In genomic region chr5:120155873-120156272, GRCh38 we compare ENCODE assay signal across 19 cellular contexts.
DNase-seq lines count a peak whose midpoint lies in the region; ATAC-seq, FAIRE-seq and TF ChIP-seq lines count a peak whose summit lies in the region.
"Had no signal": no experiment of that assay in that cellular context is flagged by ENCODE, and none has a peak within 500 bp of the region (broad histone marks: within the 10 kb centered on the region; RNA-seq: fewer than 3 reads in every experiment).

No MANE protein-coding gene starts in this region.

- FAIRE-seq in H54 (lab: Jason Lieb, UNC) (peak; percentile 30), bronchial epithelial cell (lab: Jason Lieb, UNC) (no peak)
- FAIRE-seq: HTR-8/SVneo had no signal

- H3K36me3 ChIP-seq in bronchial epithelial cell (ENCODE audit: control insufficient read depth, insufficient read depth, low read length) (no peaks in the 10 kb centered on the region), left lung (no peaks in the 10 kb centered on the region)
- H3K36me3 ChIP-seq: BE2C had no signal

- H3K27me3 ChIP-seq in bronchial epithelial cell (ENCODE audit: control insufficient read depth, insufficient read depth, low read length) (no peaks in the 10 kb centered on the region), left lung (no peaks in the 10 kb centered on the region)
- H3K27me3 ChIP-seq: BE2C had no signal

- no peak for TF ChIP-seq POLR2A in H54 (IDR thresholded peaks at IDR 0.05; ENCODE audit: low read depth, low read length)

- no peaks in the 10 kb centered on the region for H3K9me3 ChIP-seq in left lung
- H3K9me3 ChIP-seq: BE2C had no signal

- no peak for TF ChIP-seq CTCF in bronchial epithelial cell (IDR thresholded peaks at IDR 0.05; ENCODE audit: insufficient read depth, low read length, severe bottlenecking)
- TF ChIP-seq CTCF in left lung (IDR thresholded peaks at IDR 0.05) = no peak

- DNase-seq in H54 (ENCODE audit: insufficient read length, low spot score) (no peak), MV-4-11 (lab: John Stamatoyannopoulos, UW) (peak; percentile 83), bronchial epithelial cell (ENCODE audit: low read depth) (peak; percentile 60), left lung (no peak), NCI-H1105 (lab: John Stamatoyannopoulos, UW) (no peak), UCSD-AML1 (lab: John Stamatoyannopoulos, UW; ENCODE audit: unreplicated experiment) (no peak), GM19238 (ENCODE audit: insufficient read length, low spot score) (no peak)
- DNase-seq: ACHN; BE2C; CD8-positive, alpha-beta T cell; HCEC 1CT; KBM-7; NCI-H1436; NCI-H2081; NCI-H226 had no signal

- H3K4me3 ChIP-seq in bronchial epithelial cell (ENCODE audit: low read depth, low read length) = no peak overlapping the region
- H3K4me3 ChIP-seq in left lung = no peak overlapping the region

- no peak overlapping the region for H3K27ac ChIP-seq in left lung

- no peaks in the 10 kb centered on the region for H3K4me1 ChIP-seq in left lung

- ATAC-seq in left lung (peak; percentile 69), GM21528 (IDR thresholded peaks at IDR 0.05; ENCODE audit: low FRiP score, unreplicated experiment) (no peak)
- ATAC-seq: CD8-positive, alpha-beta T cell; Panc1; Right ventricle myocardium inferior had no signal

- intact Hi-C loops in left lung (cut with DNase I) = no loop called here

Comparison
In these comparisons a context has a peak if more than half of its experiments do, and no peak if none do; other contexts are left out.
1. DNase-seq: peak in MV-4-11 (single experiment) and bronchial epithelial cell (single experiment); none in H54 (single experiment), left lung (0 of 2), NCI-H1105 (single experiment), UCSD-AML1 (single experiment) and GM19238 (single experiment).